Comparison of ENCODE assay signal across 22 cellular contexts in the genomic region with DNA sequence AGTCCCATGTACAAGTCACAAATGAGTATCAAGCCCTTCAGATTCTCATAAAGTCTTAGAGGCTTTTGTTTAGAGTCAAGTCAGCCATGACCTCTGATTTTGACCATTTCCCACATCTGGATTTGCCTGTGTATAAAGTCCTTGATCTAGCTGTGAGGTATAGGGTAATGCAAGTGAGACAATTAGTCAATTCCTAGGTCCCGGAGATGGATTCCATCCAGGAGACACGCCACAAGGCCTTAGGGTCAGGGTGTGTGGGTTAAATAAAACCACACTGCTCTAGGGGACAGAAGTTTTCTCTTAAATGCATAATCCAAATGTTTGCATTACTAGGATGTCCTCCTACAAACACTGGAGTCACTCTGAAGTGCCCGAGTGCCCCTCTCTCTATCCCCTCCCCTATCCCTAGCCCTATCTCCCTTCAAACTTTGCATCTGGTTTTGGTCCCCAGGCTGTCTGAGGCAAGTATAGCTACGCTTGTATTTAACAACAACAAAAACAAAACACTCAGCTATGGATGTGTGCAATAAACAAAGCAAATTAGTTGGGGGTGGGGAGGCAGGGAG. TPM values are rescaled to one million over a fixed set of nuclear protein-coding genes. Genes with fewer than 3 reads are reported as not detected.
A peak's percentile ranks its signal among the peaks of the same experiment; 100 is the strongest.
DNase-seq lines count a peak whose midpoint lies in the region; ATAC-seq, FAIRE-seq and TF ChIP-seq lines count a peak whose summit lies in the region.
"Had no signal": no experiment of that assay in that cellular context is flagged by ENCODE, and none has a peak within 500 bp of the region (broad histone marks: within the 10 kb centered on the region; RNA-seq: fewer than 3 reads in every experiment).

No MANE protein-coding gene starts in this region.

- H3K14ac ChIP-seq in mesenchymal stem cell (ENCODE audit: low read length in 2 of 2): no peak overlapping the region

- H2AK5ac ChIP-seq in mesenchymal stem cell (ENCODE audit: low read length, severe bottlenecking): no peak overlapping the region

- peaks cover 4% of the 10 kb centered on the region for H3K4me1 ChIP-seq in mesenchymal stem cell (ENCODE audit: control insufficient read depth, insufficient read depth, low read depth, low read length)
- H3K4me1 ChIP-seq in tibial nerve: peaks cover 0 to 84% (median 16%) of the 10 kb centered on the region in 4 donors

- no peak overlapping the region for H2BK120ac ChIP-seq in mesenchymal stem cell (ENCODE audit: low read depth, low read length)

- H3K36me3 Mint-ChIP-seq in osteocyte (ENCODE audit: unreplicated experiment): peaks cover 67% of the 10 kb centered on the region

- H3K9me3 Mint-ChIP-seq in osteocyte (ENCODE audit: unreplicated experiment): no peaks in the 10 kb centered on the region
- H3K9me3 Mint-ChIP-seq: stimulated activated naive CD8-positive, alpha-beta T cell treated with anti-CD3 and anti-CD28 coated beads, Interleukin-15, amount 100 ng/mL, for 72 hours; T-helper 2 cell treated with Interferon-gamma antibody and Interleukin-4, amounts not matched to agents 5 μg/mL and 100 μg/mL, for 36 hours had no signal

- WGBS in mesenchymal stem cell: 4% methylated on average over 2 of the region's 4 CpGs
- 27 to 34% methylated on average over 4 of the region's 4 CpGs for WGBS in tibial nerve, 2 donors

- H3K4me3 ChIP-seq in mesenchymal stem cell (ENCODE audit: insufficient read depth in 1 of 2, low read depth in 1 of 2, low read length in 2 of 2): no peak overlapping the region
- no peak overlapping the region for H3K4me3 ChIP-seq in tibial nerve
- H3K4me3 ChIP-seq: gastrocnemius medialis, right lobe of liver had no signal

- TF ChIP-seq CTCF in VCaP (conservative IDR thresholded peaks at IDR 0.05) (no peak), osteocyte (IDR thresholded peaks at IDR 0.05) (no peak), tibial nerve (IDR thresholded peaks at IDR 0.05) (no peak)

- H4K8ac ChIP-seq in mesenchymal stem cell (ENCODE audit: low read length): no peak overlapping the region

- H3K79me1 ChIP-seq in mesenchymal stem cell (replicated peaks; ENCODE audit: low read length, poor library complexity, severe bottlenecking): peaks cover 6% of the 10 kb centered on the region

- no peak overlapping the region for H3K9ac ChIP-seq in mesenchymal stem cell (ENCODE audit: low read length)

- TF ChIP-seq POLR2A in tibial nerve (IDR thresholded peaks at IDR 0.05): no peak

- H3K36me3 ChIP-seq in mesenchymal stem cell (ENCODE audit: control insufficient read depth in 1 of 2, insufficient read depth in 2 of 2, low read depth in 1 of 2, low read length in 2 of 2): peaks cover 21 to 47% of the 10 kb centered on the region in 2 experiments
- H3K36me3 ChIP-seq in tibial nerve: peaks cover 0 to 14% (median 4%) of the 10 kb centered on the region in 3 donors

- no peak for TF ChIP-seq EP300 in tibial nerve (IDR thresholded peaks at IDR 0.05)

- no peaks in the 10 kb centered on the region for H3K27me3 Mint-ChIP-seq in osteocyte (ENCODE audit: unreplicated experiment)
- H3K27me3 Mint-ChIP-seq: B cell; effector memory CD8-positive, alpha-beta T cell; stimulated activated naive CD8-positive, alpha-beta T cell treated with anti-CD3 and anti-CD28 coated beads, Interleukin-15, amount 100 ng/mL, for 72 hours had no signal

- no peak overlapping the region for H2BK5ac ChIP-seq in mesenchymal stem cell (ENCODE audit: low read depth, low read length, poor library complexity, severe bottlenecking)

- no peak for ATAC-seq in HG02610 (IDR thresholded peaks at IDR 0.05; ENCODE audit: unreplicated experiment)
- ATAC-seq: effector memory CD8-positive, alpha-beta T cell; gastrocnemius medialis; left lobe of liver; right lobe of liver; stimulated activated naive CD8-positive, alpha-beta T cell treated with anti-CD3 and anti-CD28 coated beads, Interleukin-15, amount 100 ng/mL, for 72 hours had no signal

- H3K27ac Mint-ChIP-seq in osteocyte (ENCODE audit: unreplicated experiment): no peak overlapping the region
- H3K27ac Mint-ChIP-seq: B cell; effector memory CD8-positive, alpha-beta T cell; stimulated activated naive CD8-positive, alpha-beta T cell treated with anti-CD3 and anti-CD28 coated beads, Interleukin-15, amount 100 ng/mL, for 72 hours; T-helper 2 cell treated with Interferon-gamma antibody and Interleukin-4, amounts not matched to agents 5 μg/mL and 100 μg/mL, for 36 hours had no signal

- H3K27ac ChIP-seq in VCaP (peak overlapping the region; percentile 84), mesenchymal stem cell (ENCODE audit: low read length, poor library complexity, severe bottlenecking) (peak overlapping the region; percentile 39), tibial nerve (peak overlapping the region in 2 of 4 donors; percentile 45 to 68)
- H3K27ac ChIP-seq: gastrocnemius medialis, right lobe of liver had no signal

- no peak overlapping the region for H2BK15ac ChIP-seq in mesenchymal stem cell (ENCODE audit: low read depth, poor library complexity, severe bottlenecking)

- no peak overlapping the region for H3K18ac ChIP-seq in mesenchymal stem cell (ENCODE audit: low read depth in 1 of 2, low read length in 2 of 2)

- no peak overlapping the region for H3K4ac ChIP-seq in mesenchymal stem cell (ENCODE audit: low read depth in 1 of 2, low read length in 2 of 2)

- H3K4me3 Mint-ChIP-seq in osteocyte (ENCODE audit: unreplicated experiment): no peak overlapping the region
- H3K4me3 Mint-ChIP-seq: B cell; effector memory CD8-positive, alpha-beta T cell; stimulated activated naive CD8-positive, alpha-beta T cell treated with anti-CD3 and anti-CD28 coated beads, Interleukin-15, amount 100 ng/mL, for 72 hours; T-helper 2 cell treated with Interferon-gamma antibody and Interleukin-4, amounts not matched to agents 5 μg/mL and 100 μg/mL, for 36 hours had no signal

- intact Hi-C loops in posterior cingulate gyrus (cut with DNase I): no loop called here

- DNase-seq in mesenchymal stem cell (peak; percentile 67), osteocyte (ENCODE audit: extremely low spot score, unreplicated experiment) (no peak), tibial nerve (ENCODE audit: low spot score in 2 of 2) (no peak), posterior cingulate gyrus (no peak)
- DNase-seq: activated CD8-positive, alpha-beta memory T cell treated with anti-CD3 and anti-CD28 coated beads for 24 hours; Caco-2; central memory CD4-positive, alpha-beta T cell; effector memory CD8-positive, alpha-beta T cell; gastrocnemius medialis; GDM1; NCI-H1417 treated with DMSO at 0.1 percent for 48 hours; NCI-H2171; right lobe of liver; stimulated activated CD4-positive, alpha-beta T cell treated with anti-CD3 and anti-CD28 coated beads, Interleukin-1b, Interleukin-23, amount 100 ng/mL, for 48 hours; stimulated activated naive CD8-positive, alpha-beta T cell treated with anti-CD3 and anti-CD28 coated beads, Interleukin-15, amount 100 ng/mL, for 72 hours had no signal

- H3K27me3 ChIP-seq in mesenchymal stem cell (ENCODE audit: control insufficient read depth in 1 of 2, insufficient read depth in 1 of 2, low read length in 2 of 2) (no peaks in the 10 kb centered on the region), tibial nerve (no peaks in the 10 kb centered on the region)
- H3K27me3 ChIP-seq: gastrocnemius medialis, right lobe of liver had no signal

- no peak overlapping the region for H4K91ac ChIP-seq in mesenchymal stem cell (ENCODE audit: low read length)

- peaks cover 85% of the 10 kb centered on the region for H3K4me1 Mint-ChIP-seq in osteocyte (ENCODE audit: unreplicated experiment)
- H3K4me1 Mint-ChIP-seq: B cell; stimulated activated naive CD8-positive, alpha-beta T cell treated with anti-CD3 and anti-CD28 coated beads, Interleukin-15, amount 100 ng/mL, for 72 hours had no signal

- H2AFZ ChIP-seq in mesenchymal stem cell (ENCODE audit: low read depth, low read length): no peak overlapping the region

- FAIRE-seq in endometrium (lab: Jason Lieb, UNC): peak; percentile 95
- FAIRE-seq: GM12891 had no signal

- H3K4me2 ChIP-seq in mesenchymal stem cell (ENCODE audit: low read length, poor library complexity, severe bottlenecking): no peak overlapping the region

- H3K9me3 ChIP-seq in mesenchymal stem cell (ENCODE audit: control insufficient read depth, low read length) (no peaks in the 10 kb centered on the region), tibial nerve (no peaks in the 10 kb centered on the region)
- H3K9me3 ChIP-seq: Caco-2, gastrocnemius medialis, right lobe of liver had no signal

- H3K23ac ChIP-seq in mesenchymal stem cell (ENCODE audit: low read length in 2 of 2): no peak overlapping the region

- no peak overlapping the region for H2BK12ac ChIP-seq in mesenchymal stem cell (ENCODE audit: low read length in 2 of 2)

RNA-seq across cellular contexts. Expression of a gene that starts 26.8 kb away (rescaled TPM):
- 11.1 TPM for polyA plus RNA-seq in mesenchymal stem cell (2013, experiment 1 of 2)
- polyA plus RNA-seq in mesenchymal stem cell (2013, experiment 2 of 2): 11.7 TPM
- 241 and 249 TPM in 2 replicates for total RNA-seq in osteocyte
- total RNA-seq in tibial nerve: 100 to 1,000 TPM in 1 of 4 donors, 10 to 100 TPM in 3; 60.3 to 120 (median 78.3) TPM
- total RNA-seq: B cell had no signal
